In genomic region chr6:57317060-57317943, GRCh38 we compare ENCODE assay signal across 1 cellular context.
TF ChIP-seq lines count a peak whose summit lies in the region.

Gene PRIM2 (plus strand): TSS chr6:57317630. CDS start chr6:57318446, 816 bp downstream.

TF ChIP-seq in HepG2, 621 proteins besides CTCF, POLR2A, EP300 and RAD21 (continued from another document and continues in another):
- TF ChIP-seq ZBTB33 (CRISPR knock-in tag; IDR thresholded peaks at IDR 0.05) (0 out of 2 replicates have a peak, but pooled peaks have one; percentile 5), KMT2A (CRISPR knock-in tag; IDR thresholded peaks at IDR 0.05) (peak; percentile 79), TFDP2 (CRISPR knock-in tag; IDR thresholded peaks at IDR 0.05) (peak; percentile 98), NFRKB (IDR thresholded peaks at IDR 0.05) (no peak), CENPBD1 (CRISPR knock-in tag; IDR thresholded peaks at IDR 0.05; ENCODE audit: borderline replicate concordance, low read depth) (0 out of 2 replicates have a peak, but pooled peaks have one; percentile 41), ZNF17 (CRISPR knock-in tag; IDR thresholded peaks at IDR 0.05) (0 out of 2 replicates have a peak, but pooled peaks have one; percentile 50), ZNF263 (CRISPR knock-in tag; IDR thresholded peaks at IDR 0.05) (peak; percentile 55), ZNF772 (CRISPR knock-in tag; IDR thresholded peaks at IDR 0.05) (0 out of 2 replicates have a peak, but pooled peaks have one; percentile 48), GABPB1 (CRISPR knock-in tag; IDR thresholded peaks at IDR 0.05) (peak; percentile 95), CBX5 (CRISPR knock-in tag; IDR thresholded peaks at IDR 0.05; ENCODE audit: borderline replicate concordance) (peak; percentile 38; the same call in 1 of the 2 replicates), DBP (CRISPR knock-in tag; IDR thresholded peaks at IDR 0.05; ENCODE audit: not compliant biosample characterization) (peak; percentile 24), ZNF180 (CRISPR knock-in tag; IDR thresholded peaks at IDR 0.05; ENCODE audit: borderline replicate concordance, low read depth) (no peak), ELF3 (CRISPR knock-in tag; IDR thresholded peaks at IDR 0.05) (peak; percentile 92), SIX1 (CRISPR knock-in tag; IDR thresholded peaks at IDR 0.05; ENCODE audit: borderline replicate concordance) (0 out of 2 replicates have a peak, but pooled peaks have one; percentile 41), ZFP82 (CRISPR knock-in tag; IDR thresholded peaks at IDR 0.05; ENCODE audit: borderline replicate concordance) (peak; percentile 94), TFDP1 (CRISPR knock-in tag; IDR thresholded peaks at IDR 0.05; ENCODE audit: borderline replicate concordance) (peak; percentile 98), MEIS2 (CRISPR knock-in tag; IDR thresholded peaks at IDR 0.05) (0 out of 2 replicates have a peak, but pooled peaks have one; percentile 26), RFXANK (CRISPR knock-in tag; IDR thresholded peaks at IDR 0.05) (no peak), DNMT1 (CRISPR knock-in tag; IDR thresholded peaks at IDR 0.05) (no peak; the same call in none of the 2 replicates), ZNF343 (CRISPR knock-in tag; IDR thresholded peaks at IDR 0.05) (peak; percentile 59; the same call in 1 of the 2 replicates), PATZ1 (CRISPR knock-in tag; IDR thresholded peaks at IDR 0.05) (peak; percentile 77), NCOA5 (CRISPR knock-in tag; IDR thresholded peaks at IDR 0.05) (no peak), SRSF1 (optimal IDR thresholded peaks at IDR 0.05; ENCODE audit: low read depth, low read length) (peak; percentile 51), ZNF629 (CRISPR knock-in tag; conservative IDR thresholded peaks at IDR 0.05) (peak; percentile 43; the same call in 1 of the 2 replicates), CAMTA2 (CRISPR knock-in tag; IDR thresholded peaks at IDR 0.05; ENCODE audit: borderline replicate concordance) (no peak), MAZ (IDR thresholded peaks at IDR 0.05; ENCODE audit: borderline replicate concordance, low read depth, low read length) (peak; percentile 73; the same call in 1 of the 2 replicates), MAZ (CRISPR knock-in tag; IDR thresholded peaks at IDR 0.05; ENCODE audit: low read depth) (0 out of 2 replicates have a peak, but pooled peaks have one; percentile 45), SOX6 (IDR thresholded peaks at IDR 0.05) (no peak), SOX6 (CRISPR knock-in tag; IDR thresholded peaks at IDR 0.05) (0 out of 2 replicates have a peak, but pooled peaks have one; percentile 25), SALL1 (CRISPR knock-in tag; IDR thresholded peaks at IDR 0.05) (peak; percentile 76), ZSCAN21 (CRISPR knock-in tag; IDR thresholded peaks at IDR 0.05; ENCODE audit: borderline replicate concordance) (peak; percentile 31; the same call in 1 of the 2 replicates), ZNF230 (CRISPR knock-in tag; IDR thresholded peaks at IDR 0.05) (peak; percentile 89), ZNF468 (CRISPR knock-in tag; IDR thresholded peaks at IDR 0.05) (0 out of 2 replicates have a peak, but pooled peaks have one; percentile 9), SPEN (CRISPR knock-in tag; IDR thresholded peaks at IDR 0.05; ENCODE audit: low read depth) (peak; percentile 81), SNAPC2 (CRISPR knock-in tag; IDR thresholded peaks at IDR 0.05) (peak; percentile 74), XRCC5 (optimal IDR thresholded peaks at IDR 0.05; ENCODE audit: low read length) (peak; percentile 74), PHF20 (CRISPR knock-in tag; IDR thresholded peaks at IDR 0.05) (peak; percentile 88), ARNT2 (CRISPR knock-in tag; IDR thresholded peaks at IDR 0.05; ENCODE audit: low read depth) (peak; percentile 82), GLI4 (CRISPR knock-in tag; IDR thresholded peaks at IDR 0.05; ENCODE audit: borderline replicate concordance) (peak; percentile 77; the same call in 1 of the 2 replicates), ATF3 (CRISPR knock-in tag; IDR thresholded peaks at IDR 0.05) (no peak), HMGXB4 (CRISPR knock-in tag; IDR thresholded peaks at IDR 0.05; ENCODE audit: borderline replicate concordance in 1 of 2, low read depth in 1 of 2) (0 out of 4 replicates have a peak, but pooled peaks of 1 of the 2 experiments have one; percentile 40), ZNF317 (CRISPR knock-in tag; IDR thresholded peaks at IDR 0.05) (peak; percentile 51; the same call in 1 of the 2 replicates), RXRA (CRISPR knock-in tag; IDR thresholded peaks at IDR 0.05) (0 out of 2 replicates have a peak, but pooled peaks have one; percentile 52), PREB (CRISPR knock-in tag; IDR thresholded peaks at IDR 0.05) (no peak), SP4 (CRISPR knock-in tag; IDR thresholded peaks at IDR 0.05) (peak; percentile 73), ZNF746 (CRISPR knock-in tag; IDR thresholded peaks at IDR 0.05) (peak; percentile 60; the same call in 1 of the 2 replicates), AKNA (CRISPR knock-in tag; IDR thresholded peaks at IDR 0.05; ENCODE audit: borderline replicate concordance) (no peak), SKI (IDR thresholded peaks at IDR 0.05; ENCODE audit: partially characterized antibody) (no peak), ZNF333 (CRISPR knock-in tag; IDR thresholded peaks at IDR 0.05; ENCODE audit: borderline replicate concordance) (0 out of 2 replicates have a peak, but pooled peaks have one; percentile 2)
